Comparison of ENCODE assay signal across 9 cellular contexts in the genomic region with DNA sequence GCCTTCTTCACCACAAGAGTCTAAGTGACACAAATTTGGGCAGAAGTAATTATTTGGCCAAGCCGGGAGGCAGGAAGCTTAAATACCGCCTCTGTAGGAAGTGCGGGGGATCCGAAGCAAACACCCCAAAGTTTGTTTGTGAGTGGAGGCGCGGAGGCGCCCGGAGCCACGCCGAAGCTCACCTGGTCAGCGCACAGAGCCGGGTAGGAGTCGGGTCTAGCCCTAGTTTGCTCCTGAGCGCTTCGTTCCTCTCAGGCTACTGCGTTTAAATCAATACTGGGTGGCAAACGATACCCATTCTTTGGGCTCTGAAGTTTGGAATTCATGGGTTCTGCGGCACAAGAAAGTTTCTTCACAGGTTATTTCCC. TPM values are rescaled to one million over a fixed set of nuclear protein-coding genes. Genes with fewer than 3 reads are reported as not detected.
A peak's percentile ranks its signal among the peaks of the same experiment; 100 is the strongest.
DNase-seq lines count a peak whose midpoint lies in the region; ATAC-seq and TF ChIP-seq lines count a peak whose summit lies in the region.
"Had no signal": no experiment of that assay in that cellular context is flagged by ENCODE, and none has a peak within 500 bp of the region (broad histone marks: within the 10 kb centered on the region; RNA-seq: fewer than 3 reads in every experiment).

No MANE protein-coding gene starts in this region.

- BruUV-seq in HCT116 (replicated peaks; lab: Mats Ljungman, UMichigan) = no TSS peak

- H3K4me1 ChIP-seq in HCT116 (ENCODE audit: control insufficient read depth in 1 of 2, insufficient read depth in 2 of 2, low read length in 2 of 2) (peaks cover 12 to 16% of the 10 kb centered on the region in 2 experiments), stomach (peaks cover 16 to 25% (median 22%) of the 10 kb centered on the region in 4 donors)

- DNase-seq in AG04449 (ENCODE audit: low read depth, low spot score) = no peak
- peak; percentile 15 for DNase-seq in HCT116 (ENCODE audit: low read depth, low spot score)
- peak; percentile 35 for DNase-seq in astrocyte of the spinal cord (ENCODE audit: low read depth, low spot score)
- DNase-seq in islet precursor cell = peak; percentile 62
- no peak for DNase-seq in stomach
- DNase-seq in stimulated activated CD4-positive, alpha-beta T cell treated with anti-CD3 and anti-CD28 coated beads, Interleukin-4, amount 100 ng/mL, for 24 hours = no peak
- DNase-seq in Ammon's horn (ENCODE audit: low spot score) = no peak

- no peak for TF ChIP-seq RAD21 in HCT116 (IDR thresholded peaks at IDR 0.05; ENCODE audit: low read depth)

- H3K4me3 ChIP-seq in AG04449 (ENCODE audit: low read depth, low read length) (peak overlapping the region; percentile 86), HCT116 (replicated peaks in 1 of 2; ENCODE audit: low read depth in 1 of 2, low read length in 2 of 2) (peak overlapping the region; percentile 72 to 74), astrocyte of the spinal cord (ENCODE audit: low read depth, low read length) (peak overlapping the region; percentile 78), stomach (peak overlapping the region; percentile 53 to 73 (median 60))

- no peaks in the 10 kb centered on the region for H4K20me1 ChIP-seq in HCT116 (ENCODE audit: insufficient read depth)

- intact Hi-C loops in HCT116 (cut with micrococcal nuclease) (loop anchor here (5.0 kb wide), 1 partner anchor 110 kb away; no protein-coding TSS in a partner anchor), stomach (cut with DNase I; ENCODE audit: low total_unique reads) (no loop called here)

- H3K9ac ChIP-seq in HCT116 (ENCODE audit: low read length) = peak overlapping the region; percentile 58

- TF ChIP-seq EP300 in stomach (IDR thresholded peaks at IDR 0.05) = no peak

- H3K36me3 ChIP-seq in HCT116 (ENCODE audit: control insufficient read depth in 1 of 2, insufficient read depth in 2 of 2, low read length in 2 of 2) = no peaks in the 10 kb centered on the region
- no peaks in the 10 kb centered on the region for H3K36me3 ChIP-seq in stomach

- H3K27ac ChIP-seq in HCT116 (ENCODE audit: low read depth, low read length) (peak overlapping the region; percentile 36; the same call in 1 of the 2 replicates), stomach (no peak overlapping the region)

- H3K79me2 ChIP-seq in HCT116 (ENCODE audit: insufficient read depth, low read length) = no peaks in the 10 kb centered on the region

- POLR2A ChIA-PET in AG04449 (lab: Yijun Ruan, JAX) (no interaction called here), HCT116 (lab: Charles Lee) (no interaction called here)

- H3K9me2 ChIP-seq in HCT116 (ENCODE audit: insufficient read depth) = no peaks in the 10 kb centered on the region

- peak; percentile 32 for ATAC-seq in HCT116
- no peak for ATAC-seq in GM21723 (IDR thresholded peaks at IDR 0.05; ENCODE audit: unreplicated experiment)

- TF ChIP-seq CTCF in AG04449 (IDR thresholded peaks at IDR 0.05; ENCODE audit: insufficient read depth, low read length, missing control alignments) (no peak), HCT116 (IDR thresholded peaks at IDR 0.05 in 2 of 3, conservative IDR thresholded peaks at IDR 0.05 in 1 of 3; ENCODE audit: borderline replicate concordance in 1 of 3, insufficient read depth in 1 of 3, low read depth in 2 of 3, low read length in 2 of 3) (no peak), astrocyte of the spinal cord (IDR thresholded peaks at IDR 0.05; ENCODE audit: low read depth, low read length) (no peak), stomach (IDR thresholded peaks at IDR 0.05) (no peak)

- in situ Hi-C loops in astrocyte of the spinal cord (cut with HindIII; ENCODE audit: low sequenced_read_pairs) = no loop called here

- CTCF ChIA-PET in AG04449 (lab: Yijun Ruan, JAX) = interaction anchor here (1.0 to 1.5 kb wide), 2 partner anchors 13 to 108 kb away, joined by 3 to 4 read pairs; no protein-coding TSS in a partner anchor
- CTCF ChIA-PET in HCT116 (lab: Charles Lee) = interaction anchor here (1.9 kb wide), 1 partner anchor 491 kb away, joined by 5 read pairs; no protein-coding TSS in a partner anchor

- H3K9me3 ChIP-seq in HCT116 (ENCODE audit: control insufficient read depth in 1 of 2, insufficient read depth in 1 of 2, low read depth in 1 of 2, low read length in 2 of 2) (peaks cover 0 to 15% of the 10 kb centered on the region in 2 experiments; a peak in 1 of 4 replicates), stomach (peaks cover 0 to 22% (median 15%) of the 10 kb centered on the region in 4 donors)

- RAD21 ChIA-PET in HCT116 (lab: Charles Lee; ENCODE audit: low non-redundant PET in 1 of 2, low total read pairs in 2 of 2, uncharacterized antibody in 2 of 2, unreplicated experiment in 2 of 2) = no interaction called here

- TF ChIP-seq POLR2A in HCT116 (IDR thresholded peaks at IDR 0.05; ENCODE audit: borderline replicate concordance, extremely low read depth, insufficient read depth, insufficient read length) = no peak
- TF ChIP-seq POLR2A in stomach (IDR thresholded peaks at IDR 0.05) = no peak

- H3K27me3 ChIP-seq in HCT116 (ENCODE audit: insufficient read depth, low read length) (no peaks in the 10 kb centered on the region), stomach (peaks cover 2 to 67% (median 32%) of the 10 kb centered on the region in 3 donors)

- H2AFZ ChIP-seq in HCT116 (ENCODE audit: low read depth, low read length, poor library complexity, severe bottlenecking) = peak overlapping the region; percentile 75

- WGBS in stomach, 5 donors = 1 to 3% (median 2%) methylated on average over 14 to 18 of the region's 18 CpGs

- H3K4me2 ChIP-seq in HCT116 (ENCODE audit: low read length) = peak overlapping the region; percentile 98

TF ChIP-seq in HCT116, 20 proteins besides CTCF, POLR2A, EP300 and RAD21:
- no peak for TF ChIP-seq CBX3 (IDR thresholded peaks at IDR 0.05; ENCODE audit: low read depth)
- no peak for TF ChIP-seq ZNF274 (IDR thresholded peaks at IDR 0.05; ENCODE audit: low read depth, low read length)
- TF ChIP-seq, protein P1, sequence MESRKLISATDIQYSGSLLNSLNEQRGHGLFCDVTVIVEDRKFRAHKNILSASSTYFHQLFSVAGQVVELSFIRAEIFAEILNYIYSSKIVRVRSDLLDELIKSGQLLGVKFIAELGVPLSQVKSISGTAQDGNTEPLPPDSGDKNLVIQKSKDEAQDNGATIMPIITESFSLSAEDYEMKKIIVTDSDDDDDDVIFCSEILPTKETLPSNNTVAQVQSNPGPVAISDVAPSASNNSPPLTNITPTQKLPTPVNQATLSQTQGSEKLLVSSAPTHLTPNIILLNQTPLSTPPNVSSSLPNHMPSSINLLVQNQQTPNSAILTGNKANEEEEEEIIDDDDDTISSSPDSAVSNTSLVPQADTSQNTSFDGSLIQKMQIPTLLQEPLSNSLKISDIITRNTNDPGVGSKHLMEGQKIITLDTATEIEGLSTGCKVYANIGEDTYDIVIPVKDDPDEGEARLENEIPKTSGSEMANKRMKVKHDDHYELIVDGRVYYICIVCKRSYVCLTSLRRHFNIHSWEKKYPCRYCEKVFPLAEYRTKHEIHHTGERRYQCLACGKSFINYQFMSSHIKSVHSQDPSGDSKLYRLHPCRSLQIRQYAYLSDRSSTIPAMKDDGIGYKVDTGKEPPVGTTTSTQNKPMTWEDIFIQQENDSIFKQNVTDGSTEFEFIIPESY (IDR thresholded peaks at IDR 0.05; ENCODE audit: extremely low read depth, insufficient replicate concordance, low read length) = no peak
- TF ChIP-seq FOSL1 (IDR thresholded peaks at IDR 0.05; ENCODE audit: low read depth) = no peak
- TF ChIP-seq, protein P2, sequence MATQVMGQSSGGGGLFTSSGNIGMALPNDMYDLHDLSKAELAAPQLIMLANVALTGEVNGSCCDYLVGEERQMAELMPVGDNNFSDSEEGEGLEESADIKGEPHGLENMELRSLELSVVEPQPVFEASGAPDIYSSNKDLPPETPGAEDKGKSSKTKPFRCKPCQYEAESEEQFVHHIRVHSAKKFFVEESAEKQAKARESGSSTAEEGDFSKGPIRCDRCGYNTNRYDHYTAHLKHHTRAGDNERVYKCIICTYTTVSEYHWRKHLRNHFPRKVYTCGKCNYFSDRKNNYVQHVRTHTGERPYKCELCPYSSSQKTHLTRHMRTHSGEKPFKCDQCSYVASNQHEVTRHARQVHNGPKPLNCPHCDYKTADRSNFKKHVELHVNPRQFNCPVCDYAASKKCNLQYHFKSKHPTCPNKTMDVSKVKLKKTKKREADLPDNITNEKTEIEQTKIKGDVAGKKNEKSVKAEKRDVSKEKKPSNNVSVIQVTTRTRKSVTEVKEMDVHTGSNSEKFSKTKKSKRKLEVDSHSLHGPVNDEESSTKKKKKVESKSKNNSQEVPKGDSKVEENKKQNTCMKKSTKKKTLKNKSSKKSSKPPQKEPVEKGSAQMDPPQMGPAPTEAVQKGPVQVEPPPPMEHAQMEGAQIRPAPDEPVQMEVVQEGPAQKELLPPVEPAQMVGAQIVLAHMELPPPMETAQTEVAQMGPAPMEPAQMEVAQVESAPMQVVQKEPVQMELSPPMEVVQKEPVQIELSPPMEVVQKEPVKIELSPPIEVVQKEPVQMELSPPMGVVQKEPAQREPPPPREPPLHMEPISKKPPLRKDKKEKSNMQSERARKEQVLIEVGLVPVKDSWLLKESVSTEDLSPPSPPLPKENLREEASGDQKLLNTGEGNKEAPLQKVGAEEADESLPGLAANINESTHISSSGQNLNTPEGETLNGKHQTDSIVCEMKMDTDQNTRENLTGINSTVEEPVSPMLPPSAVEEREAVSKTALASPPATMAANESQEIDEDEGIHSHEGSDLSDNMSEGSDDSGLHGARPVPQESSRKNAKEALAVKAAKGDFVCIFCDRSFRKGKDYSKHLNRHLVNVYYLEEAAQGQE (IDR thresholded peaks at IDR 0.05; ENCODE audit: low read depth) = no peak
- TF ChIP-seq EGR1 (IDR thresholded peaks at IDR 0.05; ENCODE audit: low read depth) = no peak
- no peak for TF ChIP-seq YY1 (IDR thresholded peaks at IDR 0.05; ENCODE audit: extremely low read depth, insufficient replicate concordance, low read depth, low read length)

RNA-seq across cellular contexts. Expression of a gene that starts 0.9 kb away (rescaled TPM):
- total RNA-seq in HCT116 (2021; ENCODE audit: unreplicated experiment) = 20.1 TPM
- polyA plus RNA-seq in HCT116 (2012) = 12.1 and 15.2 TPM in 2 replicates
- 10 to 100 TPM in 3 of 5 donors, 1 to 10 TPM in 2; 8.4 to 35.1 (median 16.1) TPM for total RNA-seq in stomach
- 1 to 10 TPM; 3.8 to 4.9 (median 4.2) TPM for polyA plus RNA-seq in stomach

RNA-seq across cellular contexts. Expression of a gene that starts 26.1 kb away (rescaled TPM):
- 22.2 TPM for total RNA-seq in HCT116 (2021; ENCODE audit: unreplicated experiment)
- polyA plus RNA-seq in HCT116 (2012) = 4.9 and 7.8 TPM in 2 replicates
- 10 to 100 TPM; 21.9 to 78.0 (median 28.8) TPM for total RNA-seq in stomach
- 1 to 10 TPM; 3.8 to 7.1 (median 4.9) TPM for polyA plus RNA-seq in stomach

RNA-seq across cellular contexts. Expression of a gene that starts 52.6 kb away (rescaled TPM):
- total RNA-seq in HCT116 (2021; ENCODE audit: unreplicated experiment) (not detected), stomach (under 1 TPM in 1 of 5 donors, not detected in 4; 0.18 TPM)
- 0.04 TPM in 2 replicates for polyA plus RNA-seq in HCT116 (2012)
- polyA plus RNA-seq in stomach = not detected
- total RNA-seq: subcutaneous adipose tissue had no signal

Comparison
In these comparisons a context has a peak if more than half of its experiments do, and no peak if none do; other contexts are left out.
1. DNase-seq: peak in HCT116 (single experiment), astrocyte of the spinal cord (single experiment) and islet precursor cell (single experiment); none in AG04449 (single experiment), stomach (single experiment), stimulated activated CD4-positive, alpha-beta T cell treated with anti-CD3 and anti-CD28 coated beads, Interleukin-4, amount 100 ng/mL, for 24 hours (single experiment) and Ammon's horn (single experiment).
2. Peak in every context shown above with its lines, with median percentiles within 50 percentile points of each other: H3K4me3 ChIP-seq.